ENCODE assay signal across 8 cellular contexts in genomic region chr11:74683279-74683871, GRCh38. TPM values are rescaled to one million over a fixed set of nuclear protein-coding genes. Genes with fewer than 3 reads are reported as not detected.
DNase-seq lines count a peak whose midpoint lies in the region; ATAC-seq and TF ChIP-seq lines count a peak whose summit lies in the region.

No MANE protein-coding gene starts in this region.

- H3K4me1 ChIP-seq in HUES6 (ENCODE audit: control insufficient read depth, insufficient read depth, low read length) (no peaks in the 10 kb centered on the region), subcutaneous abdominal adipose tissue (ENCODE audit: control insufficient read depth in 5 of 5, insufficient read depth in 5 of 5, low read length in 5 of 5) (peaks cover 0 to 13% (median 10%) of the 10 kb centered on the region in 5 donors)

- H3K27ac ChIP-seq in HUES6 (ENCODE audit: low read depth, low read length) (no peak overlapping the region), dorsolateral prefrontal cortex (peak overlapping the region in 58 of 59 donors; percentile 26 to 94 (median 83)), subcutaneous abdominal adipose tissue (ENCODE audit: low read depth, low read length) (no peak overlapping the region)

- H3K9ac ChIP-seq in HUES6 (ENCODE audit: low read length) (no peak overlapping the region), subcutaneous abdominal adipose tissue (ENCODE audit: low read length in 5 of 5) (peak overlapping the region in 4 of 5 donors; percentile 11 to 45 (median 37))

- ATAC-seq in left lobe of liver (peak; percentile 41), GM18511 (IDR thresholded peaks at IDR 0.05; ENCODE audit: unreplicated experiment) (no peak), GM21737 (IDR thresholded peaks at IDR 0.05; ENCODE audit: unreplicated experiment) (no peak), HG03439 (IDR thresholded peaks at IDR 0.05; ENCODE audit: unreplicated experiment) (no peak)

- H3K27me3 ChIP-seq in HUES6 (ENCODE audit: control insufficient read depth, insufficient read depth, low read length) (peaks cover 14% of the 10 kb centered on the region; the same call in 1 of the 2 replicates), dorsolateral prefrontal cortex (no peaks in the 10 kb centered on the region), subcutaneous abdominal adipose tissue (ENCODE audit: control insufficient read depth in 5 of 5, insufficient read depth in 4 of 5, low read length in 5 of 5) (no peaks in the 10 kb centered on the region)

- peak; percentile 25 to 83 (median 68) for TF ChIP-seq CTCF in dorsolateral prefrontal cortex (IDR thresholded peaks at IDR 0.05 in 54 of 56, conservative IDR thresholded peaks at IDR 0.05 in 2 of 56; ENCODE audit: low read depth in 1 of 56, partially characterized antibody in 56 of 56)

- H3K4me3 ChIP-seq in HUES6 (ENCODE audit: low read depth, low read length) (peak overlapping the region; percentile 55), dorsolateral prefrontal cortex (peak overlapping the region; percentile 18 to 70 (median 53)), subcutaneous abdominal adipose tissue (ENCODE audit: low read depth in 1 of 5, low read length in 5 of 5) (peak overlapping the region; percentile 41 to 58 (median 50))

- H3K36me3 ChIP-seq in HUES6 (ENCODE audit: control insufficient read depth, insufficient read depth, low read length) (no peaks in the 10 kb centered on the region), subcutaneous abdominal adipose tissue (ENCODE audit: control insufficient read depth in 5 of 5, insufficient read depth in 5 of 5, low read length in 5 of 5) (no peaks in the 10 kb centered on the region)

- intact Hi-C loops in dorsolateral prefrontal cortex (cut with DNase I), result loop anchor here in 1 of 2 donors (5.0 kb wide), 2 partner anchors 91 to 291 kb away; partner anchors contain the start of gene POLD3

- H3K9me3 ChIP-seq in HUES6 (ENCODE audit: control insufficient read depth, insufficient read depth, low read depth, low read length), result peaks cover 3% of the 10 kb centered on the region; the same call in 1 of the 2 replicates
- H3K9me3 ChIP-seq in subcutaneous abdominal adipose tissue (ENCODE audit: control insufficient read depth in 5 of 5, low read length in 5 of 5), result peaks cover 0 to 10% (median 5%) of the 10 kb centered on the region in 5 donors

- DNase-seq in dorsolateral prefrontal cortex, result peak; percentile 53 to 91 (median 81)
- DNase-seq in left lobe of liver (ENCODE audit: low spot score), result no peak
- DNase-seq in NCI-H2171 treated with DMSO at 0.1 percent for 48 hours (lab: John Stamatoyannopoulos, UW), result no peak

RNA-seq across cellular contexts. Expression of gene CHRDL2, which starts 47.9 kb away (rescaled TPM):
- total RNA-seq in dorsolateral prefrontal cortex, result 1 to 10 TPM in 15 of 120 experiments, under 1 TPM in 34, not detected in 71; 0.27 to 3.1 (median 0.79) TPM
- 8.8 TPM for total RNA-seq in left lobe of liver

Comparison
In these comparisons a context has a peak if more than half of its experiments do, and no peak if none do; other contexts are left out.
1. H3K27ac ChIP-seq: peak in dorsolateral prefrontal cortex (58 of 59); none in HUES6 (single experiment) and subcutaneous abdominal adipose tissue (single experiment).
2. DNase-seq: peak in dorsolateral prefrontal cortex (10 of 10); none in left lobe of liver (single experiment) and NCI-H2171 treated with DMSO at 0.1 percent for 48 hours (single experiment).
3. Peak in every context shown above with its lines, with median percentiles within 50 percentile points of each other: H3K4me3 ChIP-seq.